9 cellular contexts compared by ENCODE assay signal in the genomic region with DNA sequence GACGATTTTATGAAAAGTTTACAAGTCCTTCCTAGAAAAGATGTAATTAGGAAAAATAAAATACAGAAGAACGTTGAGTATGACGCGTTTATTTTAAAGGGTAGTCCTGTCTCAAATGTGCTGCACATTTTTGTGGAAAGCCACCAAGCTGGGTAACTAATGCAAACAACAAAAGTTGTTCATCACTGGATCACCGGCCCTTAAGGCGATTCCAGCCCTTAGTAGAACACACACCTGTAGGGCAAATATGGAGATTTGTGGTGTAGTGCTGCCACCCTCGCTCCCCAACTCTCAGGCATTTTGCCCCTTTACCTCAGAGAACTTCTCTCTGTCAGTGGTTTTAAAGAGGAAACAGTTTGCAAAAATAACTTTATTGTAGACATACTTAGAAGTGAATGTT. TPM values are rescaled to one million over a fixed set of nuclear protein-coding genes. Genes with fewer than 3 reads are reported as not detected.
A peak's percentile ranks its signal among the peaks of the same experiment; 100 is the strongest.
DNase-seq lines count a peak whose midpoint lies in the region; ATAC-seq and TF ChIP-seq lines count a peak whose summit lies in the region.
"Had no signal": no experiment of that assay in that cellular context is flagged by ENCODE, and none has a peak within 500 bp of the region (broad histone marks: within the 10 kb centered on the region; RNA-seq: fewer than 3 reads in every experiment).

No MANE protein-coding gene starts in this region.

- peaks cover 51% of the 10 kb centered on the region for H4K20me1 ChIP-seq in neural progenitor cell (ENCODE audit: low read depth)

- no peak overlapping the region for H3K27ac ChIP-seq in CD4-positive, CD25-positive, alpha-beta regulatory T cell (ENCODE audit: insufficient read depth, low read length, poor library complexity, severe bottlenecking)
- no peak overlapping the region for H3K27ac ChIP-seq in dorsolateral prefrontal cortex
- no peak overlapping the region for H3K27ac ChIP-seq in neural progenitor cell

- DNase-seq in CD4-positive, CD25-positive, alpha-beta regulatory T cell = peak in 1 of 3 donors; percentile 20
- DNase-seq in LNCaP clone FGC (ENCODE audit: low read depth) (no peak), dorsolateral prefrontal cortex (no peak), neural progenitor cell (ENCODE audit: low spot score) (no peak), NCI-H226 (no peak), HuH-7.5 (ENCODE audit: low spot score) (no peak)
- DNase-seq: NCI-H1694 had no signal

- peaks cover 65% of the 10 kb centered on the region for H3K79me2 ChIP-seq in neural progenitor cell (ENCODE audit: low read depth)

- H3K36me3 Mint-ChIP-seq in CD4-positive, CD25-positive, alpha-beta regulatory T cell = peaks cover 12% of the 10 kb centered on the region
- peaks cover 29% of the 10 kb centered on the region for H3K36me3 Mint-ChIP-seq in neural progenitor cell

- H3K9me3 Mint-ChIP-seq in CD4-positive, CD25-positive, alpha-beta regulatory T cell = peaks cover 0 to 2% (median 0%) of the 10 kb centered on the region in 7 donors
- H3K9me3 Mint-ChIP-seq in neural progenitor cell = peaks cover 14% of the 10 kb centered on the region

- no peaks in the 10 kb centered on the region for H3K27me3 ChIP-seq in CD4-positive, CD25-positive, alpha-beta regulatory T cell (ENCODE audit: control insufficient read depth, insufficient read depth, low read length)
- H3K27me3 ChIP-seq in dorsolateral prefrontal cortex (peaks cover 0 to 84% (median 34%) of the 10 kb centered on the region in 45 donors), neural progenitor cell (no peaks in the 10 kb centered on the region)

- intact Hi-C loops in dorsolateral prefrontal cortex (cut with DNase I) = loop anchor here (2.0 to 10.0 kb wide), 5 partner anchors 66 to 242 kb away; no protein-coding TSS in a partner anchor

- no peak overlapping the region for H2AFZ ChIP-seq in neural progenitor cell (replicated peaks)

- peaks cover 17% of the 10 kb centered on the region for H3F3A ChIP-seq in neural progenitor cell (ENCODE audit: low read depth)

- peaks cover 5% of the 10 kb centered on the region for H3K27me3 Mint-ChIP-seq in CD4-positive, CD25-positive, alpha-beta regulatory T cell
- H3K27me3 Mint-ChIP-seq in neural progenitor cell (ENCODE audit: insufficient read depth, low read depth) = peaks cover 10% of the 10 kb centered on the region

- H3K4me3 Mint-ChIP-seq in CD4-positive, CD25-positive, alpha-beta regulatory T cell = peak overlapping the region; percentile 85 to 93 (median 89)
- peak overlapping the region; percentile 93 for H3K4me3 Mint-ChIP-seq in neural progenitor cell

- peaks cover 10 to 66% (median 21%) of the 10 kb centered on the region in 4 donors for H3K4me1 Mint-ChIP-seq in CD4-positive, CD25-positive, alpha-beta regulatory T cell
- peaks cover 44% of the 10 kb centered on the region for H3K4me1 Mint-ChIP-seq in neural progenitor cell

- no peaks in the 10 kb centered on the region for H3K9me3 ChIP-seq in CD4-positive, CD25-positive, alpha-beta regulatory T cell (ENCODE audit: control insufficient read depth in 2 of 2, low read length in 2 of 2)
- no peaks in the 10 kb centered on the region for H3K9me3 ChIP-seq in neural progenitor cell (ENCODE audit: low read depth)

- H3K4me1 ChIP-seq in CD4-positive, CD25-positive, alpha-beta regulatory T cell (ENCODE audit: control insufficient read depth, insufficient read depth, low read length, poor library complexity, severe bottlenecking) = peaks cover 35% of the 10 kb centered on the region
- peaks cover 21% of the 10 kb centered on the region for H3K4me1 ChIP-seq in neural progenitor cell

- H3K27ac Mint-ChIP-seq in CD4-positive, CD25-positive, alpha-beta regulatory T cell = peak overlapping the region; percentile 18 to 79 (median 79)
- H3K27ac Mint-ChIP-seq in neural progenitor cell = peak overlapping the region; percentile 87

- no peak for ATAC-seq in CD4-positive, CD25-positive, alpha-beta regulatory T cell (ENCODE audit: low read depth in 2 of 2)
- ATAC-seq in GM21825 (IDR thresholded peaks at IDR 0.05; ENCODE audit: unreplicated experiment) (no peak), GM19328 (IDR thresholded peaks at IDR 0.05; ENCODE audit: unreplicated experiment) (no peak)

- peak overlapping the region; percentile 82 for H3K4me2 ChIP-seq in neural progenitor cell

- H3K4me3 ChIP-seq in CD4-positive, CD25-positive, alpha-beta regulatory T cell (ENCODE audit: low read depth, low read length) = peak overlapping the region; percentile 78
- H3K4me3 ChIP-seq in LNCaP clone FGC (ENCODE audit: low read depth, low read length) = peak overlapping the region; percentile 62
- peak overlapping the region in 34 of 59 donors; percentile 43 to 79 (median 66) for H3K4me3 ChIP-seq in dorsolateral prefrontal cortex
- peak overlapping the region; percentile 78 for H3K4me3 ChIP-seq in neural progenitor cell

- H3K9ac ChIP-seq in neural progenitor cell = no peak overlapping the region

- no peaks in the 10 kb centered on the region for H3K36me3 ChIP-seq in CD4-positive, CD25-positive, alpha-beta regulatory T cell (ENCODE audit: control insufficient read depth, insufficient read depth, low read length)
- no peaks in the 10 kb centered on the region for H3K36me3 ChIP-seq in neural progenitor cell

- TF ChIP-seq CTCF in LNCaP clone FGC (IDR thresholded peaks at IDR 0.05; ENCODE audit: control insufficient read depth, extremely low read depth, insufficient read depth) (no peak), dorsolateral prefrontal cortex (IDR thresholded peaks at IDR 0.05 in 54 of 56, conservative IDR thresholded peaks at IDR 0.05 in 2 of 56; ENCODE audit: low read depth in 1 of 56, partially characterized antibody in 56 of 56) (no peak), neural progenitor cell (IDR thresholded peaks at IDR 0.05) (no peak)

RNA-seq across cellular contexts. Expression of gene TBL1X, which starts 1.9 kb away (rescaled TPM):
- total RNA-seq in CD4-positive, CD25-positive, alpha-beta regulatory T cell = 23.4 TPM
- 10 to 100 TPM in 3 of 4 donors, 1 to 10 TPM in 1; 6.7 to 14.8 (median 12.5) TPM for polyA plus RNA-seq in CD4-positive, CD25-positive, alpha-beta regulatory T cell
- total RNA-seq in dorsolateral prefrontal cortex (10 to 100 TPM; 12.6 to 42.3 (median 21.6) TPM), neural progenitor cell (ENCODE audit: low replicate concordance) (34.7 and 35.7 TPM in 2 replicates)
